16 cellular contexts compared by ENCODE assay signal in genomic region chr9:95750725-95751644, GRCh38.
A peak's percentile ranks its signal among the peaks of the same experiment; 100 is the strongest.
DNase-seq lines count a peak whose midpoint lies in the region; ATAC-seq, FAIRE-seq and TF ChIP-seq lines count a peak whose summit lies in the region.
"Had no signal": no experiment of that assay in that cellular context is flagged by ENCODE, and none has a peak within 500 bp of the region (broad histone marks: within the 10 kb centered on the region; RNA-seq: fewer than 3 reads in every experiment).

No MANE protein-coding gene starts in this region.

- 67 to 69% methylated on average over 11 of the region's 11 CpGs for WGBS in pancreas, 2 donors

- no peaks in the 10 kb centered on the region for H3K27me3 ChIP-seq in pancreas

- peak; percentile 76 for ATAC-seq in activated CD4-positive, alpha-beta T cell treated with anti-CD3 and anti-CD28 coated beads for 36 hours
- ATAC-seq in GM18873 (IDR thresholded peaks at IDR 0.05; ENCODE audit: low FRiP score, unreplicated experiment) (peak; percentile 68), pancreas (no peak)
- ATAC-seq: right cardiac atrium had no signal

- H3K4me3 ChIP-seq in foreskin fibroblast (ENCODE audit: low read depth in 1 of 2, low read length in 2 of 2), result no peak overlapping the region
- no peak overlapping the region for H3K4me3 ChIP-seq in pancreas
- H3K4me3 ChIP-seq: lower lobe of right lung had no signal

- no peaks in the 10 kb centered on the region for H3K9me3 Mint-ChIP-seq in activated CD4-positive, alpha-beta T cell treated with anti-CD3 and anti-CD28 coated beads for 36 hours (ENCODE audit: low read depth)
- H3K9me3 Mint-ChIP-seq in activated CD4-positive, alpha-beta memory T cell treated with anti-CD3 and anti-CD28 coated beads for 36 hours, result no peaks in the 10 kb centered on the region
- H3K9me3 Mint-ChIP-seq: neural crest cell had no signal

- H3K27ac ChIP-seq in pancreas, result no peak overlapping the region
- H3K27ac ChIP-seq: brain microvascular endothelial cell, lower lobe of right lung had no signal

- no peak overlapping the region for H3K4me3 Mint-ChIP-seq in activated CD4-positive, alpha-beta T cell treated with anti-CD3 and anti-CD28 coated beads for 36 hours
- H3K4me3 Mint-ChIP-seq in activated CD4-positive, alpha-beta memory T cell treated with anti-CD3 and anti-CD28 coated beads for 36 hours, result no peak overlapping the region
- H3K4me3 Mint-ChIP-seq: neural crest cell had no signal

- peak overlapping the region; percentile 30 for H3K27ac Mint-ChIP-seq in activated CD4-positive, alpha-beta T cell treated with anti-CD3 and anti-CD28 coated beads for 36 hours
- no peak overlapping the region for H3K27ac Mint-ChIP-seq in activated CD4-positive, alpha-beta memory T cell treated with anti-CD3 and anti-CD28 coated beads for 36 hours

- DNase-seq in activated CD4-positive, alpha-beta T cell treated with anti-CD3 and anti-CD28 coated beads for 36 hours, result peak; percentile 53
- DNase-seq in activated CD4-positive, alpha-beta T cell treated with anti-CD3 and anti-CD28 coated beads, Interleukin-2, amount 50 U/mL, for 4 hours, result no peak
- DNase-seq in activated CD4-positive, alpha-beta memory T cell treated with anti-CD3 and anti-CD28 coated beads for 36 hours, result peak; percentile 60
- DNase-seq in iPS-NIHi11 (ENCODE audit: low spot score) (peak; percentile 49), foreskin fibroblast (no peak), NCI-H345 (lab: John Stamatoyannopoulos, UW) (no peak), pancreas (no peak)
- DNase-seq: brain microvascular endothelial cell, GDM1, lower lobe of right lung, NCI-H187 treated with DMSO at 0.1 percent for 48 hours had no signal

- CTCF ChIA-PET in activated CD4-positive, alpha-beta T cell treated with anti-CD3 and anti-CD28 coated beads for 36 hours (lab: Charles Lee), result no interaction called here
- CTCF ChIA-PET in activated CD4-positive, alpha-beta memory T cell treated with anti-CD3 and anti-CD28 coated beads for 36 hours (lab: Charles Lee), result no interaction called here

- no peaks in the 10 kb centered on the region for H3K36me3 Mint-ChIP-seq in activated CD4-positive, alpha-beta T cell treated with anti-CD3 and anti-CD28 coated beads for 36 hours (ENCODE audit: low read depth)
- no peaks in the 10 kb centered on the region for H3K36me3 Mint-ChIP-seq in activated CD4-positive, alpha-beta memory T cell treated with anti-CD3 and anti-CD28 coated beads for 36 hours

- no peaks in the 10 kb centered on the region for H3K9me3 ChIP-seq in pancreas
- H3K9me3 ChIP-seq: lower lobe of right lung had no signal

- peaks cover 12% of the 10 kb centered on the region for H3K27me3 Mint-ChIP-seq in activated CD4-positive, alpha-beta T cell treated with anti-CD3 and anti-CD28 coated beads for 36 hours
- peaks cover 12% of the 10 kb centered on the region for H3K27me3 Mint-ChIP-seq in activated CD4-positive, alpha-beta memory T cell treated with anti-CD3 and anti-CD28 coated beads for 36 hours

- intact Hi-C loops in activated CD4-positive, alpha-beta T cell treated with anti-CD3 and anti-CD28 coated beads for 36 hours (cut with DNase I, micrococcal nuclease), result loop anchor here in 1 of 2 experiments (1.0 kb wide), 1 partner anchor 27 kb away; no protein-coding TSS in a partner anchor
- intact Hi-C loops in activated CD4-positive, alpha-beta memory T cell treated with anti-CD3 and anti-CD28 coated beads for 36 hours (cut with micrococcal nuclease), result loop anchor here (1.0 kb wide), 1 partner anchor 27 kb away; no protein-coding TSS in a partner anchor
- intact Hi-C loops in pancreas (cut with DNase I), result no loop called here

- peaks cover 10% of the 10 kb centered on the region for H3K4me1 Mint-ChIP-seq in activated CD4-positive, alpha-beta T cell treated with anti-CD3 and anti-CD28 coated beads for 36 hours
- peaks cover 11% of the 10 kb centered on the region for H3K4me1 Mint-ChIP-seq in activated CD4-positive, alpha-beta memory T cell treated with anti-CD3 and anti-CD28 coated beads for 36 hours (ENCODE audit: low read depth)

- no peaks in the 10 kb centered on the region for H3K36me3 ChIP-seq in pancreas
- H3K36me3 ChIP-seq: brain microvascular endothelial cell, lower lobe of right lung had no signal

- no peaks in the 10 kb centered on the region for H3K4me1 ChIP-seq in pancreas

- TF ChIP-seq CTCF in foreskin fibroblast (IDR thresholded peaks at IDR 0.05; ENCODE audit: low read depth, low read length) (no peak), pancreas (IDR thresholded peaks at IDR 0.05) (no peak)

- FAIRE-seq in pancreas (lab: Jason Lieb, UNC), result no peak
- FAIRE-seq: H54, TTC549 had no signal

- POLR2A ChIA-PET in activated CD4-positive, alpha-beta T cell treated with anti-CD3 and anti-CD28 coated beads for 36 hours (lab: Charles Lee), result no interaction called here
- POLR2A ChIA-PET in activated CD4-positive, alpha-beta memory T cell treated with anti-CD3 and anti-CD28 coated beads for 36 hours (lab: Charles Lee), result no interaction called here

Comparison
In these comparisons a context has a peak if more than half of its experiments do, and no peak if none do; other contexts are left out.
1. DNase-seq: peak in activated CD4-positive, alpha-beta T cell treated with anti-CD3 and anti-CD28 coated beads for 36 hours (single experiment), activated CD4-positive, alpha-beta memory T cell treated with anti-CD3 and anti-CD28 coated beads for 36 hours (single experiment) and iPS-NIHi11 (single experiment); none in activated CD4-positive, alpha-beta T cell treated with anti-CD3 and anti-CD28 coated beads, Interleukin-2, amount 50 U/mL, for 4 hours (0 of 2), foreskin fibroblast (0 of 2), NCI-H345 (single experiment) and pancreas (0 of 6).
2. ATAC-seq: peak in activated CD4-positive, alpha-beta T cell treated with anti-CD3 and anti-CD28 coated beads for 36 hours (single experiment) and GM18873 (single experiment); none in pancreas (0 of 4).